Comparison of ENCODE assay signal across 11 cellular contexts in the genomic region with DNA sequence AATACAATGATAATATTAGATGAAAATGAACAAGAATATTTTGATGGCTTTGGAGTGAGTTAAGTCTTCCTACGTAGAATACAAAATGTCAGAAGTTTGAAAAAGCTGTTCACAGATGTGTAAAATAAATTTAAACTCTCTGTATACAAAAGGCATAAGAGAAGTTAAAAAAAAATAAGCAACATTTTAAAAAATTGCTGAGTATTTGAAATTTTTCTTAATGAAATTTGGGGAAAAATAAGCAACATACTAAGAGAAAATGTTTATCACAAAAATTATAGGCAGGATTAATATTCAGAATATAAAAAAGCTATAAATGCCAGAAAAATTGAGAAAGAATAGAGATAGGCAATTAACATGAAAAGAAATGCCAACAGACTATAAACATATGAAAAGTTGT.
"Had no signal": no experiment of that assay in that cellular context is flagged by ENCODE, and none has a peak within 500 bp of the region (broad histone marks: within the 10 kb centered on the region; RNA-seq: fewer than 3 reads in every experiment).

No MANE protein-coding gene starts in this region.

- H3K4me2 ChIP-seq: GM23338 had no signal

- DNase-seq: GM23248, GOT3, H7, H9, HCEC 1CT, HFFc6 had no signal

- H2AFZ ChIP-seq: GM23248, GM23338 had no signal

- H3K9ac ChIP-seq: GM23248 had no signal

- H3K4me1 ChIP-seq: HAP-1 had no signal

- H3K4me3 ChIP-seq: GM23248, GM23338, HAP-1 had no signal

- FAIRE-seq: H1, H54 had no signal

- H3K9me3 ChIP-seq: HAP-1 had no signal

- ATAC-seq: GM23338, HCT116 had no signal

- H3K27ac ChIP-seq: GM23248 had no signal

- H3K36me3 ChIP-seq: HAP-1 had no signal
